29 cellular contexts compared by ENCODE assay signal in the genomic region with DNA sequence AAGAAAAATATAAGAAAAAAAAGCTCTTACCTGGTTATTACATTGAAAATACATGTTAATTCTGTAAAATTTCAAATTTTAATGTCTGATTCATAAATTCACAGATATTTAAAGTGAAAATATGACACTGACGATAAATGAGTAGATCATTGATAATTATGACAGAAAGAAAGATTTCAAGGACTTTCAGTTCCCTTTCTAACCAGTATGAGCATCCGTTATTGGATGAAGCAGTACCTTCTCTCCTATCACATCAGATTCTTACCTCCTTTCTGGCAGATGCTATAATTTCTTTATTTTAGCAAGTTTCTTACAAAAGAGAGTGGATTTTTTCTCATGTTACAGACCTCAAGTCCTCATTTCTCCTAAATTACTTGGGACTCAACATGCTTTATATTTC.
"Had no signal": no experiment of that assay in that cellular context is flagged by ENCODE, and none has a peak within 500 bp of the region (broad histone marks: within the 10 kb centered on the region; RNA-seq: fewer than 3 reads in every experiment).

No MANE protein-coding gene starts in this region.

- ATAC-seq: activated CD4-positive, CD25-positive, alpha-beta regulatory T cell treated with anti-CD3 and anti-CD28 coated beads, Interleukin-2, amount 50 U/mL, for 24 hours; activated CD8-positive, alpha-beta memory T cell treated with anti-CD3 and anti-CD28 coated beads, Interleukin-2, amount 10 ng/mL, durations not matched to agents 7 days and 5 days; activated CD8-positive, alpha-beta T cell treated with anti-CD3 and anti-CD28 coated beads, Interleukin-2, amount 10 ng/mL, durations not matched to agents 7 days and 5 days; activated naive CD4-positive, alpha-beta T cell treated with anti-CD3 and anti-CD28 coated beads, Interleukin-2, amount 50 U/mL, for 72 hours; esophagus mucosa had no signal

- H3K27me3 ChIP-seq: brain microvascular endothelial cell, dorsolateral prefrontal cortex had no signal

- H3K36me3 ChIP-seq: brain microvascular endothelial cell, WERI-Rb-1 had no signal

- DNase-seq: activated B cell treated with CpG ODN at 0.5 μM for 24 hours; activated CD4-positive, alpha-beta T cell treated with anti-CD3 and anti-CD28 coated beads for 48 hours; activated CD4-positive, alpha-beta T cell treated with anti-CD3 and anti-CD28 coated beads, Interleukin-2, amount 50 U/mL, for 1 hour; activated CD4-positive, alpha-beta T cell treated with anti-CD3 and anti-CD28 coated beads, Interleukin-2, amount 50 U/mL, for 48 hours; activated CD8-positive, alpha-beta memory T cell treated with anti-CD3 and anti-CD28 coated beads, Interleukin-2, amount 10 ng/mL, durations not matched to agents 7 days and 5 days; activated CD8-positive, alpha-beta memory T cell treated with anti-CD3 and anti-CD28 coated beads, Interleukin-2, amount 50 U/mL, for 4 hours; activated CD8-positive, alpha-beta T cell treated with anti-CD3 and anti-CD28 coated beads, Interleukin-2, amount 10 ng/mL, durations not matched to agents 7 days and 5 days; activated gamma-delta T cell; activated naive CD4-positive, alpha-beta T cell; activated naive CD4-positive, alpha-beta T cell treated with anti-CD3 and anti-CD28 coated beads, Interleukin-2, amount 10 ng/mL, durations not matched to agents 7 days and 5 days; activated naive CD8-positive, alpha-beta T cell treated with anti-CD3 and anti-CD28 coated beads, Interleukin-2, amount 10 ng/mL, durations not matched to agents 7 days and 5 days; activated T-cell treated with anti-CD3 and anti-CD28 coated beads, Interleukin-2, amount 50 U/mL, for 1 hour; activated T-cell treated with anti-CD3 and anti-CD28 coated beads, Interleukin-2, amount 50 U/mL, for 48 hours; brain microvascular endothelial cell; dorsolateral prefrontal cortex; effector memory CD4-positive, alpha-beta T cell; endodermal cell; foreskin fibroblast; head of caudate nucleus; hippocampal formation; T1000; WERI-Rb-1 had no signal

- FAIRE-seq: astrocyte, bronchial epithelial cell, frontal cortex had no signal

- H3K27ac ChIP-seq: brain microvascular endothelial cell, coronary artery, dorsolateral prefrontal cortex, WERI-Rb-1 had no signal

- H3K4me3 ChIP-seq: coronary artery, dorsolateral prefrontal cortex had no signal
